8 cellular contexts compared by ENCODE assay signal in the genomic region with DNA sequence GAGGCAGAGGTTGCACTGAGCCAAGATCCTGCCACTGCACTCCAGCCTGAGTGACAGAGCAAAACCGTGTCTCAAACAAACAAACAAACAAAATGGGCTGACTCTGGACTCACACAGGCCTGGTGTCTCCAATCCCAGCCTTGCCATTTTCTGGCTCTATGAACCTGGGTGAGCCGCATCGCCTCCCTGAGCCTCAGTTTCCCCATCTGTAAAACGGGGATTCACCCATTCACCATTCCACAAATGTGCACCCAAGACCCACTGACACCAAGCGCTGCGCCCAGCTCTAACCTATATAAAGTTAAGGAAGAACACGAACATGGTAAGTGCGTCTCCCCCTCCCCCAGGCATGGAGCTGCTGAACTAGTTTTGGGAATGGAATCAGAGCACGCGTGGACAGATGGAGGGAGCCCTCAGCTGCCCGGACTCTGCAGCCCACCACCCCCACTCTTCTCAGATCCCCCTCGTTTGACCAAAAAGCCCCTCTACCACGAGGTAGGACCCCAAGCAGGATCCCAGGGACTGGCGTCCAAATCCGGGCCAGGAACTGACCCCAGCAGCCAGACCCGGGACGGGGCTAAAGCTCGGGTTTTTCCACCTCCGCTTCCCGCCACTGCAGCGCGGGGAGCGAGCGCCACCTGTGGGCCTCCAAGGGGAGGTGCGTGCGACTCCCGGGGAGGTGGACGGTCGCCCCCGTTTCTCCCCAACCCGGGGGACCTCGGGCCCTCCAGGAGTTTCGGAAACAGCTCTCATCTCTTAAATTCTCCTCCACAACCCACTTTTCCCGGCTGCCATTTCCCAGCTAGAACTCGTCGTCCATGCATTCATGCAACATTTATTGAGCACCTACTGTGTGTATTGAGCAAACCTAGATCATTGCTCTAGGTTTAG.
DNase-seq lines count a peak whose midpoint lies in the region; ATAC-seq lines count a peak whose summit lies in the region.

No MANE protein-coding gene starts in this region.

- no peaks in the 10 kb centered on the region for H3K36me3 ChIP-seq in endocrine pancreas (ENCODE audit: control insufficient read depth, insufficient read depth, low read length)
- H3K36me3 ChIP-seq in mucosa of stomach (ENCODE audit: control insufficient read depth, insufficient read depth, low read length): no peaks in the 10 kb centered on the region
- H3K36me3 ChIP-seq in stomach smooth muscle (ENCODE audit: control insufficient read depth in 2 of 2, insufficient read depth in 2 of 2, low read length in 2 of 2): no peaks in the 10 kb centered on the region

- H3K4me3 ChIP-seq in endocrine pancreas (ENCODE audit: control insufficient read depth, insufficient read depth, low read length): no peak overlapping the region
- H3K4me3 ChIP-seq in mucosa of stomach (ENCODE audit: low read length): peak overlapping the region; percentile 18
- H3K4me3 ChIP-seq in stomach smooth muscle (ENCODE audit: low read length in 2 of 2): peak overlapping the region; percentile 47 to 67

- H3K9ac ChIP-seq in endocrine pancreas (ENCODE audit: control insufficient read depth, insufficient read depth, low read length) (peak overlapping the region; percentile 31), mucosa of stomach (ENCODE audit: low read length) (peak overlapping the region; percentile 57), stomach smooth muscle (ENCODE audit: low read length in 2 of 2) (peak overlapping the region; percentile 21 to 45)

- H3K4me1 ChIP-seq in endocrine pancreas (ENCODE audit: control insufficient read depth, insufficient read depth, low read length): no peaks in the 10 kb centered on the region
- H3K4me1 ChIP-seq in mucosa of stomach (ENCODE audit: control insufficient read depth, insufficient read depth, low read length): peaks cover 20% of the 10 kb centered on the region
- H3K4me1 ChIP-seq in stomach smooth muscle (ENCODE audit: control insufficient read depth, insufficient read depth, low read length): peaks cover 7% of the 10 kb centered on the region

- no peaks in the 10 kb centered on the region for H3K9me3 ChIP-seq in endocrine pancreas (ENCODE audit: control insufficient read depth, low read length)
- H3K9me3 ChIP-seq in mucosa of stomach (ENCODE audit: control insufficient read depth, low read length): no peaks in the 10 kb centered on the region
- H3K9me3 ChIP-seq in stomach smooth muscle (ENCODE audit: control insufficient read depth in 2 of 2, low read length in 2 of 2): no peaks in the 10 kb centered on the region

- H3K27ac ChIP-seq in stomach smooth muscle (ENCODE audit: low read length): no peak overlapping the region

- DNase-seq in NCI-H1417 (lab: John Stamatoyannopoulos, UW) (peak in 2 of 3 experiments; percentile 37 to 57), NCI-H1417 treated with DMSO at 0.1 percent for 48 hours (lab: John Stamatoyannopoulos, UW) (no peak), NCI-H1105 treated with DMSO at 0.1 percent for 48 hours (lab: John Stamatoyannopoulos, UW) (peak; percentile 27)
- DNase-seq in activated CD8-positive, alpha-beta memory T cell treated with anti-CD3 and anti-CD28 coated beads for 24 hours: peak; percentile 90

- no peak for ATAC-seq in HG02885 (IDR thresholded peaks at IDR 0.05; ENCODE audit: poor library complexity, unreplicated experiment)

- H3K27me3 ChIP-seq in endocrine pancreas (ENCODE audit: control insufficient read depth, insufficient read depth, low read length) (peaks cover 4% of the 10 kb centered on the region), mucosa of stomach (ENCODE audit: control insufficient read depth, insufficient read depth, low read length) (peaks cover 9% of the 10 kb centered on the region), stomach smooth muscle (ENCODE audit: control insufficient read depth in 1 of 2, insufficient read depth in 2 of 2, low read length in 2 of 2) (peaks cover 0 to 3% of the 10 kb centered on the region in 2 donors)
